In the genomic region with DNA sequence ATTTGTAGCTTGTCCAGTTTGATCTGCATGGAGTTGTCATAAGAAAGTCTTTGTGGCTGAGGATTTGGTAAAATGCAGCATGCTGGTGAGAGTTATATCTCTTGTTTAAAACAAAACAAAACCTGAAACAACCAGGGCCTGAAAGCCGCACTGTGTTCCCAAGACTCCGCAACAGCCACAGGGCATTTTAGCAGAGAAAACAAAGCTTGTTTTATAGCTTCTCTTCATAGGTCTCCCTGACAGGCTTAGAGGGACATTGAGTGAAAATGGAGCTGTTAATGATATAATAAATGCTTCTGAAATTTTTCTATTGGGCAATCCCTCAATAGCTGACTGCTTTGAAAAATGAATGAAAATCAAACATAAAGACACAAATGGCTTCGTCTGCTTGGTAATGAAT, we compare ENCODE assay signal across 22 cellular contexts.
DNase-seq lines count a peak whose midpoint lies in the region; ATAC-seq and TF ChIP-seq lines count a peak whose summit lies in the region.
"Had no signal": no experiment of that assay in that cellular context is flagged by ENCODE, and none has a peak within 500 bp of the region (broad histone marks: within the 10 kb centered on the region; RNA-seq: fewer than 3 reads in every experiment).

No MANE protein-coding gene starts in this region.

- H3K36me3 ChIP-seq in HUES64 (ENCODE audit: insufficient read depth, low read length) (no peaks in the 10 kb centered on the region), mesodermal cell (ENCODE audit: control insufficient read depth, insufficient read depth, low read length) (no peaks in the 10 kb centered on the region), right lobe of liver (peaks cover 0 to 2% (median 0%) of the 10 kb centered on the region in 4 donors)
- H3K36me3 ChIP-seq: thoracic aorta had no signal

- TF ChIP-seq POLR2A in right lobe of liver (IDR thresholded peaks at IDR 0.05), result no peak

- WGBS in HUES64, result 94% methylated on average over 3 of the region's 3 CpGs
- 94 to 100% methylated on average over 2 to 3 of the region's 3 CpGs for WGBS in mesodermal cell (ENCODE audit: insufficient coverage in 2 of 2), 2 experiments
- 88% methylated on average over 3 of the region's 3 CpGs for WGBS in right lobe of liver (ENCODE audit: insufficient coverage, low coverage, low lambda C conversion rate, missing lambda C conversion rate)

- intact Hi-C loops in right lobe of liver (cut with DNase I), result no loop called here

- H3K9ac ChIP-seq in HUES64 (ENCODE audit: low read depth, low read length), result no peak overlapping the region
- H3K9ac ChIP-seq: GM23248 had no signal

- H3K4me3 ChIP-seq in HUES64 (ENCODE audit: low read length) (no peak overlapping the region), mesodermal cell (ENCODE audit: extremely low read depth, insufficient read depth, low read length, poor library complexity, severe bottlenecking) (no peak overlapping the region), right lobe of liver (no peak overlapping the region)
- H3K4me3 ChIP-seq: GM23248, psoas muscle, thoracic aorta had no signal

- ATAC-seq in right lobe of liver (no peak), HG03139 (IDR thresholded peaks at IDR 0.05; ENCODE audit: unreplicated experiment) (no peak)
- ATAC-seq: effector memory CD8-positive, alpha-beta T cell; naive thymus-derived CD8-positive, alpha-beta T cell; psoas muscle had no signal

- DNase-seq in COLO829 (ENCODE audit: low spot score) (peak; percentile 72), RPMI7951 (ENCODE audit: low read depth) (peak; percentile 9), A172 (ENCODE audit: low spot score) (no peak), CD1c-positive myeloid dendritic cell (ENCODE audit: extremely low spot score) (no peak), right lobe of liver (no peak)
- DNase-seq: ACHN; activated CD4-positive, alpha-beta T cell treated with anti-CD3 and anti-CD28 coated beads, Interleukin-2, amount 10 ng/mL, durations not matched to agents 7 days and 5 days; activated naive CD4-positive, alpha-beta T cell; activated T-cell treated with anti-CD3 and anti-CD28 coated beads for 4 hours; anterior cingulate cortex; CD4-positive, CD25-positive, alpha-beta regulatory T cell; DMS79; effector memory CD8-positive, alpha-beta T cell; GM23248; naive thymus-derived CD8-positive, alpha-beta T cell; psoas muscle; stimulated activated CD4-positive, alpha-beta T cell treated with anti-CD3 and anti-CD28 coated beads, Interleukin-12 subunit alpha, Interleukin-12 subunit beta, amount 100 ng/mL, for 4 hours had no signal

- H3K9me3 ChIP-seq in HUES64 (ENCODE audit: insufficient read depth, low read depth, low read length) (no peaks in the 10 kb centered on the region), mesodermal cell (ENCODE audit: control insufficient read depth, low read length) (no peaks in the 10 kb centered on the region), right lobe of liver (no peaks in the 10 kb centered on the region)
- H3K9me3 ChIP-seq: psoas muscle, thoracic aorta had no signal

- H3K27ac ChIP-seq in HUES64 (ENCODE audit: low read depth, low read length) (peak overlapping the region; percentile 48), mesodermal cell (ENCODE audit: low read depth, low read length, severe bottlenecking) (peak overlapping the region; percentile 52), right lobe of liver (no peak overlapping the region)
- H3K27ac ChIP-seq: GM23248, psoas muscle, RWPE1, thoracic aorta had no signal

- TF ChIP-seq CTCF in right lobe of liver (IDR thresholded peaks at IDR 0.05), result no peak

- H3K27me3 ChIP-seq in HUES64 (ENCODE audit: insufficient read depth, low read length), result no peaks in the 10 kb centered on the region
- no peaks in the 10 kb centered on the region for H3K27me3 ChIP-seq in right lobe of liver

- H3K4me1 ChIP-seq in HUES64 (ENCODE audit: insufficient read depth, low read length) (peaks cover 62% of the 10 kb centered on the region), mesodermal cell (ENCODE audit: control insufficient read depth, insufficient read depth, low read length, poor library complexity, severe bottlenecking) (peaks cover 48% of the 10 kb centered on the region), right lobe of liver (peaks cover 0 to 36% (median 7%) of the 10 kb centered on the region in 4 donors)
- H3K4me1 ChIP-seq: psoas muscle had no signal

Comparison
In these comparisons a context has a peak if more than half of its experiments do, and no peak if none do; other contexts are left out.
1. DNase-seq: peak in COLO829 (single experiment) and RPMI7951 (single experiment); none in A172 (single experiment), CD1c-positive myeloid dendritic cell (single experiment) and right lobe of liver (0 of 3).
2. H3K27ac ChIP-seq: peak in HUES64 (single experiment) and mesodermal cell (single experiment); none in right lobe of liver (0 of 3).